ENCODE assay signal across 19 cellular contexts in genomic region chr13:49428041-49428763, GRCh38. TPM values are rescaled to one million over a fixed set of nuclear protein-coding genes. Genes with fewer than 3 reads are reported as not detected.
DNase-seq lines count a peak whose midpoint lies in the region; TF ChIP-seq lines count a peak whose summit lies in the region.
"Had no signal": no experiment of that assay in that cellular context is flagged by ENCODE, and none has a peak within 500 bp of the region (broad histone marks: within the 10 kb centered on the region; RNA-seq: fewer than 3 reads in every experiment).

No MANE protein-coding gene starts in this region.

- H3K27ac ChIP-seq in HL-60 (replicated peaks) (peak overlapping the region; percentile 25; the same call in 1 of the 2 replicates), esophagus squamous epithelium (no peak overlapping the region)
- H3K27ac ChIP-seq: A549, VCaP had no signal

- peaks cover 0 to 31% (median 0%) of the 10 kb centered on the region in 3 donors for H3K36me3 ChIP-seq in esophagus squamous epithelium

- H3K27me3 ChIP-seq in HL-60 (ENCODE audit: insufficient read depth, poor library complexity, severe bottlenecking) (no peaks in the 10 kb centered on the region), esophagus squamous epithelium (no peaks in the 10 kb centered on the region)

- DNase-seq in Ammon's horn (ENCODE audit: low spot score) = peak; percentile 15
- DNase-seq in HL-60 (ENCODE audit: low read depth in 1 of 2, low spot score in 1 of 2) = peak in 1 of 2 experiments; percentile 72
- DNase-seq in OCI-M1 (lab: John Stamatoyannopoulos, UW) = peak; percentile 44
- DNase-seq in epithelial cell of esophagus (ENCODE audit: low read depth) = peak; percentile 38
- DNase-seq in globus pallidus (ENCODE audit: low spot score) = no peak
- no peak for DNase-seq in esophagus squamous epithelium (lab: John Stamatoyannopoulos, UW)
- DNase-seq in hippocampal formation (lab: John Stamatoyannopoulos, UW) = no peak
- no peak for DNase-seq in stimulated activated CD4-positive, alpha-beta T cell treated with anti-CD3 and anti-CD28 coated beads, Interleukin-12 subunit alpha, Interleukin-12 subunit beta, amount 100 ng/mL, for 4 hours
- DNase-seq: activated CD4-positive, alpha-beta T cell treated with anti-CD3 and anti-CD28 coated beads for 4 hours; activated CD8-positive, alpha-beta T cell treated with anti-CD3 and anti-CD28 coated beads, Interleukin-2, amount 10 ng/mL, durations not matched to agents 7 days and 5 days; CD4-positive, alpha-beta memory T cell; hypothalamus; KG1; left cardiac atrium; MM.1S; PC-3; stimulated activated naive CD4-positive, alpha-beta T cell had no signal

- intact Hi-C loops in esophagus squamous epithelium (cut with DNase I) = no loop called here

- no peak for TF ChIP-seq POLR2A in esophagus squamous epithelium (IDR thresholded peaks at IDR 0.05)

- H3K4me1 ChIP-seq in esophagus squamous epithelium = no peaks in the 10 kb centered on the region
- H3K4me1 ChIP-seq: A549 had no signal

- TF ChIP-seq CTCF in HL-60 (IDR thresholded peaks at IDR 0.05; ENCODE audit: insufficient read depth, low read length) (no peak), epithelial cell of esophagus (IDR thresholded peaks at IDR 0.05; ENCODE audit: insufficient read depth, low read depth, low read length, missing control alignments) (no peak), esophagus squamous epithelium (IDR thresholded peaks at IDR 0.05) (no peak)

- WGBS in esophagus squamous epithelium, 2 donors = 82 to 96% methylated on average over 2 of the region's 2 CpGs

- H3K4me3 ChIP-seq in HL-60 (replicated peaks; ENCODE audit: insufficient read depth, low read length) (no peak overlapping the region), epithelial cell of esophagus (ENCODE audit: low read length) (no peak overlapping the region), esophagus squamous epithelium (no peak overlapping the region)
- H3K4me3 ChIP-seq: A549 had no signal

- no peaks in the 10 kb centered on the region for H3K9me3 ChIP-seq in esophagus squamous epithelium
- H3K9me3 ChIP-seq: A549 had no signal

RNA-seq across cellular contexts. Expression of gene CAB39L, which starts 15.7 kb away (rescaled TPM):
- 10 to 100 TPM; 16.9 to 29.2 (median 21.2) TPM for total RNA-seq in esophagus squamous epithelium

RNA-seq across cellular contexts. Expression of gene SETDB2, which starts 15.9 kb away (rescaled TPM):
- 1 to 10 TPM; 2.3 to 9.0 (median 4.8) TPM for total RNA-seq in esophagus squamous epithelium

Comparison
In these comparisons a context has a peak if more than half of its experiments do, and no peak if none do; other contexts are left out.
1. DNase-seq: peak in Ammon's horn (single experiment), OCI-M1 (single experiment) and epithelial cell of esophagus (single experiment); none in globus pallidus (single experiment), esophagus squamous epithelium (single experiment), hippocampal formation (0 of 2) and stimulated activated CD4-positive, alpha-beta T cell treated with anti-CD3 and anti-CD28 coated beads, Interleukin-12 subunit alpha, Interleukin-12 subunit beta, amount 100 ng/mL, for 4 hours (single experiment).